2 cellular contexts compared by ENCODE assay signal in the genomic region with DNA sequence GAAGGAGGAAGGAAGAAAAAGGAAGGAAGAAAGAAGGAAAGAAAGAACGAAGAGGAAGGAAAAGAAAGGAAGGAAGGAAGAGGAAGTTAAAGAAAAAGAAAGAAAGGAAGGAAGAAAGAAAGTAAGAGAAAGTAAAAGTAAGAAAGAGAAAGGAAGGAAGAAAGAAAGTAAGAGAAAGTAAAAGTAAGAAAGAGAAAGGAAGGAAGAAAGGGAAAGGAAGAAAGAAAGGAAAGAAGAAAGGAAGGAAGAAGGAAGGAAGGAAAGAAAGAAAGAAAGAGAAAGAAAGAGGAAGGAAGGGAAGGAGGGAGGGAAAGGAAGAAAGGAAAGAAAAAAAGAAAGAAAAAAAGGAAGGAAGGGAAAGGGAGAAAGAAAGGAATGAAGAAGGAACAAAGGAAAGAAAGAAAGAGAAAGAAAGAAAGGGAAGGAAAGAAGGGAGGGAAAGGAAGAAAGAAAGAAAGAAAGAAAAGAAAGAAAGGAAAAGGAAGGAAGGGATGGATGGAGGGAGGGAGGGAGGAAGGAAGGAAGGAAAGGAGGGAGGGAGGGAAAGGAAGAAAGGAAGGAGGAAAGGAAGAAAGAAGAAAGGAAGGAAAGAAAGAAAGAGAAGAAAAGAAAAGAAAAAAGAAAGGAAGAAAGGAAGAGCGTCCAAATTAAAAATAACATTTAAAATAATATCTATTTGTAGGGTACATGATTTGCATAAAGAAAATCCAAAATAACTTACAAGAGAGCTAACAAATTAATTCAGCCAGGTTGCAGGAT.
TF ChIP-seq lines count a peak whose summit lies in the region.

No MANE protein-coding gene starts in this region.

TF ChIP-seq in WTC11, 78 proteins besides CTCF, POLR2A, EP300 and RAD21:
- TF ChIP-seq ESRRA (CRISPR knock-in tag; IDR thresholded peaks at IDR 0.05; ENCODE audit: borderline replicate concordance): no peak
- TF ChIP-seq, protein P1, sequence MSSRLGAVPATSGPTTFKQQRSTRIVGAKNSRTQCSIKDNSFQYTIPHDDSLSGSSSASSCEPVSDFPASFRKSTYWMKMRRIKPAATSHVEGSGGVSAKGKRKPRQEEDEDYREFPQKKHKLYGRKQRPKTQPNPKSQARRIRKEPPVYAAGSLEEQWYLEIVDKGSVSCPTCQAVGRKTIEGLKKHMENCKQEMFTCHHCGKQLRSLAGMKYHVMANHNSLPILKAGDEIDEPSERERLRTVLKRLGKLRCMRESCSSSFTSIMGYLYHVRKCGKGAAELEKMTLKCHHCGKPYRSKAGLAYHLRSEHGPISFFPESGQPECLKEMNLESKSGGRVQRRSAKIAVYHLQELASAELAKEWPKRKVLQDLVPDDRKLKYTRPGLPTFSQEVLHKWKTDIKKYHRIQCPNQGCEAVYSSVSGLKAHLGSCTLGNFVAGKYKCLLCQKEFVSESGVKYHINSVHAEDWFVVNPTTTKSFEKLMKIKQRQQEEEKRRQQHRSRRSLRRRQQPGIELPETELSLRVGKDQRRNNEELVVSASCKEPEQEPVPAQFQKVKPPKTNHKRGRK (CRISPR knock-in tag; IDR thresholded peaks at IDR 0.05; ENCODE audit: borderline replicate concordance): peak; percentile 91; the same call in 1 of the 2 replicates

TF ChIP-seq in K562, 482 proteins besides CTCF, POLR2A, EP300 and RAD21:
- TF ChIP-seq, protein P1 (tag; IDR thresholded peaks at IDR 0.05): peak; percentile 89
- TF ChIP-seq XRCC4 (IDR thresholded peaks at IDR 0.05; ENCODE audit: extremely low read depth, insufficient read depth, insufficient read length): no peak
TF ChIP-seq in K562: peak in this region for 1.
